ENCODE assay signal across 8 cellular contexts in the genomic region with DNA sequence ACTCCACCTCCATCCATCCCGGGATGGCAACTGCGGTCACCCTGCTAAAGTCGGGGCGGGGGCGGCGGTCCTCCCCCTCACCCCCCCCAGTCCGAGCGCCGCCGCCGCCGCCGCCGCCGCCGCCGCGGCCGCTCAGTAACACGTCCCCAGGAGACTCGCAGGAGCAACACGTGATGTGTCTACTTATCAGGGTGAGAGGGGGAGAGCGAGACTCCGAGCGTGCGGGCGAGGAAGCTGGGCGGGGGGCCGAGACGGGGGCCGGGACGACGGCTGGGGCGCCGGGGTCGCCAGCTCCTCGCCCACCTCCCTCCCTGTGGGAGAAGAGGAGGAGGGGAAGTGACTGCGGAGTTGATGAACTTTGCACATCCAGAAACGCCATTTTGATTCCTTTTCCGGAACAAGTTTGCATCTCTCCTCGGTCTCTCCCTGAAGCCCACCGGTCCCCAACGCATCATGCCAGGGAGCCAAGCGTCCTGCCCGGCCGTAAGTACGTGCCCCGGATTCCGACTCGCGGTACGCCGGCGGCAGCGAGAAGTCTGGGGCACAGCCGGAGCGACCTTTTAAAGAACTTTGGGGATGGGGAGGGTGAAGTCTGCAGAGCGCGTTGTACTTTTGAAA. TPM values are rescaled to one million over a fixed set of nuclear protein-coding genes. Genes with fewer than 3 reads are reported as not detected.
DNase-seq lines count a peak whose midpoint lies in the region; ATAC-seq and TF ChIP-seq lines count a peak whose summit lies in the region.

A gene with protein sequence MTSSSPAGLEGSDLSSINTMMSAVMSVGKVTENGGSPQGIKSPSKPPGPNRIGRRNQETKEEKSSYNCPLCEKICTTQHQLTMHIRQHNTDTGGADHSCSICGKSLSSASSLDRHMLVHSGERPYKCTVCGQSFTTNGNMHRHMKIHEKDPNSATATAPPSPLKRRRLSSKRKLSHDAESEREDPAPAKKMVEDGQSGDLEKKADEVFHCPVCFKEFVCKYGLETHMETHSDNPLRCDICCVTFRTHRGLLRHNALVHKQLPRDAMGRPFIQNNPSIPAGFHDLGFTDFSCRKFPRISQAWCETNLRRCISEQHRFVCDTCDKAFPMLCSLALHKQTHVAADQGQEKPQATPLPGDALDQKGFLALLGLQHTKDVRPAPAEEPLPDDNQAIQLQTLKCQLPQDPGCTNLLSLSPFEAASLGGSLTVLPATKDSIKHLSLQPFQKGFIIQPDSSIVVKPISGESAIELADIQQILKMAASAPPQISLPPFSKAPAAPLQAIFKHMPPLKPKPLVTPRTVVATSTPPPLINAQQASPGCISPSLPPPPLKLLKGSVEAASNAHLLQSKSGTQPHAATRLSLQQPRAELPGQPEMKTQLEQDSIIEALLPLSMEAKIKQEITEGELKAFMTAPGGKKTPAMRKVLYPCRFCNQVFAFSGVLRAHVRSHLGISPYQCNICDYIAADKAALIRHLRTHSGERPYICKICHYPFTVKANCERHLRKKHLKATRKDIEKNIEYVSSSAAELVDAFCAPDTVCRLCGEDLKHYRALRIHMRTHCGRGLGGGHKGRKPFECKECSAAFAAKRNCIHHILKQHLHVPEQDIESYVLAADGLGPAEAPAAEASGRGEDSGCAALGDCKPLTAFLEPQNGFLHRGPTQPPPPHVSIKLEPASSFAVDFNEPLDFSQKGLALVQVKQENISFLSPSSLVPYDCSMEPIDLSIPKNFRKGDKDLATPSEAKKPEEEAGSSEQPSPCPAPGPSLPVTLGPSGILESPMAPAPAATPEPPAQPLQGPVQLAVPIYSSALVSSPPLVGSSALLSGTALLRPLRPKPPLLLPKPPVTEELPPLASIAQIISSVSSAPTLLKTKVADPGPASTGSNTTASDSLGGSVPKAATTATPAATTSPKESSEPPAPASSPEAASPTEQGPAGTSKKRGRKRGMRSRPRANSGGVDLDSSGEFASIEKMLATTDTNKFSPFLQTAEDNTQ (N-terminal part only) (plus strand): TSS at position 384 of the 618 bp plus-strand sequence. CDS start 73,951 bp downstream, outside the sequence.

- TF ChIP-seq POLR2A in prostate gland (IDR thresholded peaks at IDR 0.05), result peak; percentile 56

- DNase-seq in DMS53 treated with DMSO at 0.1 percent for 48 hours (lab: John Stamatoyannopoulos, UW; ENCODE audit: unreplicated experiment) (peak; percentile 53), HuH-7.5 (ENCODE audit: low spot score) (peak; percentile 79), SKM-1 treated with dmso at 0.1 percent for 144 hours (lab: John Stamatoyannopoulos, UW; ENCODE audit: unreplicated experiment) (peak; percentile 71), cardiac muscle cell (ENCODE audit: low read depth in 1 of 2, low spot score in 1 of 2) (peak; percentile 77 to 82), prostate gland (ENCODE audit: low spot score) (peak; percentile 76), T1000 (lab: John Stamatoyannopoulos, UW) (no peak)
- peak; percentile 16 for DNase-seq in activated naive CD8-positive, alpha-beta T cell treated with anti-CD3 and anti-CD28 coated beads, Interleukin-2, amount 50 U/mL, for 16 hours (ENCODE audit: low read depth, low spot score)

- H3K27ac ChIP-seq in cardiac muscle cell, result peak within 1 kb of the TSS; percentile 27
- peak within 1 kb of the TSS; percentile 88 to 97 for H3K27ac ChIP-seq in prostate gland

- H3K4me3 ChIP-seq in cardiac muscle cell, result peak within 1 kb of the TSS; percentile 89
- peak within 1 kb of the TSS; percentile 79 to 88 for H3K4me3 ChIP-seq in prostate gland

- H3K9me3 ChIP-seq in cardiac muscle cell (ENCODE audit: low read depth) (no peaks in the 10 kb centered on the region), prostate gland (no peaks in the 10 kb centered on the region)

- peak; percentile 51 for ATAC-seq in GM21515 (IDR thresholded peaks at IDR 0.05; ENCODE audit: unreplicated experiment)

- H3K4me1 ChIP-seq in cardiac muscle cell (ENCODE audit: low read depth), result peaks cover 33% of the 10 kb centered on the region
- H3K4me1 ChIP-seq in prostate gland (replicated peaks), result no peaks in the 10 kb centered on the region

- intact Hi-C loops in prostate gland (cut with DNase I), result loop anchor here (2.0 to 5.0 kb wide), 2 partner anchors 33 to 130 kb away; no protein-coding TSS in a partner anchor

- WGBS in prostate gland, result under 1% methylated on average over 42 of the region's 59 CpGs

- no peak for TF ChIP-seq CTCF in cardiac muscle cell (IDR thresholded peaks at IDR 0.05; ENCODE audit: low read depth, low read length)
- no peak for TF ChIP-seq CTCF in prostate gland (IDR thresholded peaks at IDR 0.05)

- H3K36me3 ChIP-seq in cardiac muscle cell, result no peaks in the 10 kb centered on the region
- no peaks in the 10 kb centered on the region for H3K36me3 ChIP-seq in prostate gland

- H3K27me3 ChIP-seq in cardiac muscle cell (no peaks in the 10 kb centered on the region), prostate gland (replicated peaks; ENCODE audit: insufficient read depth) (no peaks in the 10 kb centered on the region)

RNA-seq across cellular contexts. Expression of the gene that starts here (rescaled TPM):
- 30.5 and 55.3 TPM in 2 replicates for total RNA-seq in cardiac muscle cell
- polyA plus RNA-seq in cardiac muscle cell, result 15.4 and 22.1 TPM in 2 replicates
- 10 to 100 TPM; 58.4 to 71.0 TPM for total RNA-seq in prostate gland
